In the genomic region with DNA sequence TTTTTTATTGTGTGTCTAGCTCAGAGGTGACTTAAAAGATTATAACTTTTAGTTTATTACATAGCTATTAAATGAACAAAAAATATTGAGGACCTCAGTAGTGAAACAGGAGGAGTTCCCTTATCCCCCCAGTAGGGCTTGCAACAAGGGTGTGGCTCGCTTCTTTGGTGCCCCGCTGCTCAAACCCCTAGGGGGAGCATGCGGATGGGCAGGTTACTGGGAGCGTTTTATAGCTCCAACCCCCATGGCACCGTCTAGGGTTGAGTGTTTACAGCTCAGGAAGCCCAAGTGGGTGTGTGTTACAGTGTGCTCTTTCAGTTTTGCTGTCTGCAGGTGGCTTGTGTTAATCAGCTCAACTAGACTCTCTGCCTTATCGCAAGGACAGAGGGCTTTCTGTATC, we compare ENCODE assay signal across 29 cellular contexts.
DNase-seq lines count a peak whose midpoint lies in the region; ATAC-seq, FAIRE-seq and TF ChIP-seq lines count a peak whose summit lies in the region.
"Had no signal": no experiment of that assay in that cellular context is flagged by ENCODE, and none has a peak within 500 bp of the region (broad histone marks: within the 10 kb centered on the region; RNA-seq: fewer than 3 reads in every experiment).

No MANE protein-coding gene starts in this region.

- 6% methylated on average over 6 of the region's 6 CpGs for WGBS in HepG2 (ENCODE audit: low lambda C conversion rate)
- WGBS in right lobe of liver (ENCODE audit: insufficient coverage, low coverage, low lambda C conversion rate, missing lambda C conversion rate): 62% methylated on average over 5 of the region's 6 CpGs
- WGBS in endodermal cell (ENCODE audit: insufficient coverage in 1 of 2, insufficient read length in 1 of 2), 2 experiments: 80 to 91% methylated on average over 2 to 6 of the region's 6 CpGs
- whole genome bisulfite sequencing in upper lobe of left lung, 2 donors: 69 to 74% methylated on average over 6 of the region's 6 CpGs

- H3K4me2 ChIP-seq in HepG2 (ENCODE audit: low read depth, low read length): no peak overlapping the region

- H3K27ac ChIP-seq in HepG2 (ENCODE audit: extremely low read length, insufficient read depth, low read length): no peak overlapping the region
- no peak overlapping the region for H3K27ac ChIP-seq in right lobe of liver
- H3K27ac ChIP-seq in endodermal cell (ENCODE audit: low read depth, low read length): no peak overlapping the region
- H3K27ac ChIP-seq in upper lobe of left lung: no peak overlapping the region
- H3K27ac ChIP-seq: pancreas, RWPE1, SK-N-MC, tibial nerve had no signal

- DNase-seq in HepG2 (ENCODE audit: low spot score): no peak
- DNase-seq in right lobe of liver: no peak
- DNase-seq in NB4 (ENCODE audit: low read depth): peak; percentile 9
- DNase-seq in endodermal cell: peak; percentile 71
- no peak for DNase-seq in Calu3
- no peak for DNase-seq in upper lobe of left lung
- DNase-seq in dermis blood vessel endothelial cell: no peak
- DNase-seq: activated CD4-positive, alpha-beta memory T cell treated with anti-CD3 and anti-CD28 coated beads, Interleukin-2, amount 10 ng/mL, durations not matched to agents 7 days and 5 days; activated CD4-positive, CD25-positive, alpha-beta regulatory T cell treated with anti-CD3 and anti-CD28 coated beads, Interleukin-2, amount 50 U/mL, for 72 hours; amygdala; C1 segment of cervical spinal cord; Caco-2; effector CD8-positive, alpha-beta T cell; EL; foreskin fibroblast; immature natural killer cell; KBM-7; NCI-H146; NCI-H526 treated with DMSO at 0.1 percent for 48 hours; pancreas; stimulated activated CD4-positive, alpha-beta T cell treated with anti-CD3 and anti-CD28 coated beads, Interleukin-2, amount 100 ng/mL, for 24 hours had no signal

- H3K9me3 Mint-ChIP-seq in endodermal cell (peaks cover 11% of the 10 kb centered on the region), Calu3 (ENCODE audit: low read depth, unreplicated experiment) (peaks cover 4% of the 10 kb centered on the region)
- H3K9me3 Mint-ChIP-seq: activated naive CD4-positive, alpha-beta T cell treated with anti-CD3 and anti-CD28 coated beads, Interleukin-2, amount 50 U/mL, for 24 hours had no signal

- H3K27me3 Mint-ChIP-seq in endodermal cell (ENCODE audit: insufficient read depth) (no peaks in the 10 kb centered on the region), Calu3 (ENCODE audit: unreplicated experiment) (no peaks in the 10 kb centered on the region)
- H3K27me3 Mint-ChIP-seq: activated CD4-positive, alpha-beta memory T cell treated with anti-CD3 and anti-CD28 coated beads, Interleukin-2, amount 10 ng/mL, durations not matched to agents 7 days and 5 days; activated naive CD4-positive, alpha-beta T cell treated with anti-CD3 and anti-CD28 coated beads, Interleukin-2, amount 50 U/mL, for 24 hours had no signal

- no peak for TF ChIP-seq RAD21 in HepG2 (CRISPR knock-in tag; IDR thresholded peaks at IDR 0.05)

- H3K4me1 ChIP-seq in HepG2 (ENCODE audit: insufficient read depth, low read length): no peaks in the 10 kb centered on the region
- H3K4me1 ChIP-seq in right lobe of liver: no peaks in the 10 kb centered on the region
- no peaks in the 10 kb centered on the region for H3K4me1 ChIP-seq in endodermal cell (ENCODE audit: control insufficient read depth, insufficient read depth, low read length)
- no peaks in the 10 kb centered on the region for H3K4me1 ChIP-seq in upper lobe of left lung
- H3K4me1 ChIP-seq: Caco-2, HAP-1, pancreas, tibial nerve had no signal

- H3K36me3 ChIP-seq in HepG2 (replicated peaks in 1 of 2; ENCODE audit: control insufficient read depth in 1 of 2, insufficient read depth in 2 of 2, low read length in 2 of 2): no peaks in the 10 kb centered on the region
- no peaks in the 10 kb centered on the region for H3K36me3 ChIP-seq in right lobe of liver
- H3K36me3 ChIP-seq in endodermal cell (ENCODE audit: control insufficient read depth, insufficient read depth, low read length): no peaks in the 10 kb centered on the region
- H3K36me3 ChIP-seq in upper lobe of left lung: no peaks in the 10 kb centered on the region
- H3K36me3 ChIP-seq: HAP-1, pancreas, tibial nerve had no signal

- H3K36me3 Mint-ChIP-seq in endodermal cell (ENCODE audit: low read depth) (no peaks in the 10 kb centered on the region), Calu3 (ENCODE audit: insufficient read depth, unreplicated experiment) (no peaks in the 10 kb centered on the region)
- H3K36me3 Mint-ChIP-seq: activated naive CD4-positive, alpha-beta T cell treated with anti-CD3 and anti-CD28 coated beads, Interleukin-2, amount 50 U/mL, for 24 hours had no signal

- no peaks in the 10 kb centered on the region for H3K27me3 ChIP-seq in HepG2 (ENCODE audit: control insufficient read depth in 1 of 2, insufficient read depth in 2 of 2, low read length in 2 of 2)
- H3K27me3 ChIP-seq in right lobe of liver: no peaks in the 10 kb centered on the region
- no peaks in the 10 kb centered on the region for H3K27me3 ChIP-seq in endodermal cell (ENCODE audit: control insufficient read depth, insufficient read depth, low read length, poor library complexity, severe bottlenecking)
- H3K27me3 ChIP-seq in upper lobe of left lung: no peaks in the 10 kb centered on the region
- H3K27me3 ChIP-seq: pancreas, tibial nerve had no signal

- BruUV-seq in HepG2 (replicated peaks; lab: Mats Ljungman, UMichigan): no TSS peak
- BruUV-seq in Calu3 (replicated peaks; lab: Mats Ljungman, UMichigan): no TSS peak

- TF ChIP-seq EP300 in HepG2 (IDR thresholded peaks at IDR 0.05; ENCODE audit: low read depth in 2 of 2, low read length in 2 of 2): no peak
- no peak for TF ChIP-seq EP300 in HepG2 (CRISPR knock-in tag; IDR thresholded peaks at IDR 0.05; ENCODE audit: borderline replicate concordance)
- TF ChIP-seq EP300 in upper lobe of left lung (IDR thresholded peaks at IDR 0.05): no peak

- ATAC-seq in HepG2: peak; percentile 87
- no peak for ATAC-seq in right lobe of liver
- no peak for ATAC-seq in upper lobe of left lung (ENCODE audit: low FRiP score in 2 of 2)
- ATAC-seq: pancreas had no signal

- POLR2A ChIA-PET in HepG2 (lab: Yijun Ruan, JAX): no interaction called here

- no peaks in the 10 kb centered on the region for H4K20me1 ChIP-seq in HepG2 (ENCODE audit: insufficient read depth, low read length)

- intact Hi-C loops in HepG2 (cut with micrococcal nuclease; ENCODE audit: unreplicated experiment) (no loop called here), right lobe of liver (cut with DNase I) (no loop called here), Calu3 (cut with micrococcal nuclease; ENCODE audit: unreplicated experiment) (no loop called here)

- no peaks in the 10 kb centered on the region for H3K79me2 ChIP-seq in HepG2 (ENCODE audit: insufficient read depth, low read length)

- H3K4me1 Mint-ChIP-seq in endodermal cell (peaks cover 14% of the 10 kb centered on the region), Calu3 (ENCODE audit: low read depth, unreplicated experiment) (no peaks in the 10 kb centered on the region)
- H3K4me1 Mint-ChIP-seq: activated CD4-positive, alpha-beta memory T cell treated with anti-CD3 and anti-CD28 coated beads, Interleukin-2, amount 10 ng/mL, durations not matched to agents 7 days and 5 days; activated naive CD4-positive, alpha-beta T cell treated with anti-CD3 and anti-CD28 coated beads, Interleukin-2, amount 50 U/mL, for 24 hours; immature natural killer cell had no signal

- H3K9me3 ChIP-seq in HepG2 (ENCODE audit: low read length): no peaks in the 10 kb centered on the region
- no peaks in the 10 kb centered on the region for H3K9me3 ChIP-seq in right lobe of liver
- no peaks in the 10 kb centered on the region for H3K9me3 ChIP-seq in endodermal cell (ENCODE audit: control insufficient read depth, low read length)
- peaks cover 0 to 3% (median 0%) of the 10 kb centered on the region in 4 donors for H3K9me3 ChIP-seq in upper lobe of left lung
- H3K9me3 ChIP-seq: Caco-2, HAP-1, pancreas had no signal

- CTCF ChIA-PET in HepG2 (lab: Yijun Ruan, JAX; ENCODE audit: low intra/inter-chr PET ratio, low total read pairs) (no interaction called here), Calu3 (lab: Charles Lee) (no interaction called here)

- in situ Hi-C loops in HepG2 (cut with HindIII; ENCODE audit: extremely low pct_ligation_motif_present, low pct_unique_long_range_greater_than_20kb): no loop called here

- no peak overlapping the region for H3K9ac ChIP-seq in HepG2 (ENCODE audit: insufficient read depth, low read depth, low read length)
- no peak overlapping the region for H3K9ac ChIP-seq in endodermal cell (ENCODE audit: extremely low read depth, low read length, poor library complexity, severe bottlenecking)

- TF ChIP-seq CTCF in HepG2 (CRISPR knock-in tag; IDR thresholded peaks at IDR 0.05) (no peak), right lobe of liver (IDR thresholded peaks at IDR 0.05) (no peak), NB4 (IDR thresholded peaks at IDR 0.05; ENCODE audit: low read depth, low read length) (no peak), endodermal cell (conservative IDR thresholded peaks at IDR 0.05) (peak; percentile 70), Calu3 (IDR thresholded peaks at IDR 0.05; ENCODE audit: unreplicated experiment) (no peak), upper lobe of left lung (IDR thresholded peaks at IDR 0.05) (no peak)

- TF ChIP-seq POLR2A in HepG2 (IDR thresholded peaks at IDR 0.05; ENCODE audit: insufficient read depth in 1 of 2, low read depth in 2 of 2, low read length in 2 of 2) (no peak), right lobe of liver (IDR thresholded peaks at IDR 0.05) (no peak), NB4 (IDR thresholded peaks at IDR 0.05; ENCODE audit: extremely low read depth, insufficient read length) (no peak), upper lobe of left lung (IDR thresholded peaks at IDR 0.05) (no peak)

- H3K4me3 Mint-ChIP-seq in endodermal cell: no peak overlapping the region
- H3K4me3 Mint-ChIP-seq in Calu3 (ENCODE audit: low read depth, unreplicated experiment): no peak overlapping the region
- H3K4me3 Mint-ChIP-seq: activated CD4-positive, alpha-beta memory T cell treated with anti-CD3 and anti-CD28 coated beads, Interleukin-2, amount 10 ng/mL, durations not matched to agents 7 days and 5 days; activated naive CD4-positive, alpha-beta T cell treated with anti-CD3 and anti-CD28 coated beads, Interleukin-2, amount 50 U/mL, for 24 hours; immature natural killer cell; T-helper 1 cell treated with Interleukin-12 subunit alpha and Interleukin-12 subunit beta and Interleukin-4 antibody, amounts not matched to agents 30 μg/mL and 1 μg/mL, for 36 hours had no signal

- H3K27ac Mint-ChIP-seq in endodermal cell: no peak overlapping the region
- no peak overlapping the region for H3K27ac Mint-ChIP-seq in Calu3 (ENCODE audit: unreplicated experiment)
- H3K27ac Mint-ChIP-seq: activated CD4-positive, alpha-beta memory T cell treated with anti-CD3 and anti-CD28 coated beads, Interleukin-2, amount 10 ng/mL, durations not matched to agents 7 days and 5 days; activated naive CD4-positive, alpha-beta T cell treated with anti-CD3 and anti-CD28 coated beads, Interleukin-2, amount 50 U/mL, for 24 hours; activated T-helper 2 cell treated with anti-CD3 and anti-CD28 coated beads, Interferon-gamma antibody, Interleukin-2, Interleukin-4, amounts not matched to agents 10 μg/mL and 5 μg/mL and 100 μg/mL, durations not matched to agents 14 hours and 24 hours and 36 hours; immature natural killer cell; T-helper 1 cell treated with Interleukin-12 subunit alpha and Interleukin-12 subunit beta and Interleukin-4 antibody, amounts not matched to agents 30 μg/mL and 1 μg/mL, for 36 hours had no signal

- no peak overlapping the region for H2AFZ ChIP-seq in HepG2 (ENCODE audit: low read length)

- H3K4me3 ChIP-seq in HepG2 (replicated peaks in 1 of 3; ENCODE audit: insufficient read depth in 1 of 3, low read depth in 2 of 3, low read length in 3 of 3) (no peak overlapping the region), right lobe of liver (no peak overlapping the region), NB4 (ENCODE audit: low read depth, low read length) (no peak overlapping the region), endodermal cell (ENCODE audit: low read length) (no peak overlapping the region), upper lobe of left lung (no peak overlapping the region)
- H3K4me3 ChIP-seq: HAP-1, pancreas, SK-N-MC, tibial nerve had no signal

- no peak for FAIRE-seq in HepG2 (lab: Jason Lieb, UNC)
- FAIRE-seq: bronchial epithelial cell, pancreas had no signal

Comparison
In these comparisons a context has a peak if more than half of its experiments do, and no peak if none do; other contexts are left out.
1. DNase-seq: peak in NB4 (single experiment) and endodermal cell (single experiment); none in HepG2 (single experiment), right lobe of liver (0 of 3), Calu3 (single experiment), upper lobe of left lung (0 of 2) and dermis blood vessel endothelial cell (single experiment).